Comparison of ENCODE assay signal across 1 cellular context in the genomic region with DNA sequence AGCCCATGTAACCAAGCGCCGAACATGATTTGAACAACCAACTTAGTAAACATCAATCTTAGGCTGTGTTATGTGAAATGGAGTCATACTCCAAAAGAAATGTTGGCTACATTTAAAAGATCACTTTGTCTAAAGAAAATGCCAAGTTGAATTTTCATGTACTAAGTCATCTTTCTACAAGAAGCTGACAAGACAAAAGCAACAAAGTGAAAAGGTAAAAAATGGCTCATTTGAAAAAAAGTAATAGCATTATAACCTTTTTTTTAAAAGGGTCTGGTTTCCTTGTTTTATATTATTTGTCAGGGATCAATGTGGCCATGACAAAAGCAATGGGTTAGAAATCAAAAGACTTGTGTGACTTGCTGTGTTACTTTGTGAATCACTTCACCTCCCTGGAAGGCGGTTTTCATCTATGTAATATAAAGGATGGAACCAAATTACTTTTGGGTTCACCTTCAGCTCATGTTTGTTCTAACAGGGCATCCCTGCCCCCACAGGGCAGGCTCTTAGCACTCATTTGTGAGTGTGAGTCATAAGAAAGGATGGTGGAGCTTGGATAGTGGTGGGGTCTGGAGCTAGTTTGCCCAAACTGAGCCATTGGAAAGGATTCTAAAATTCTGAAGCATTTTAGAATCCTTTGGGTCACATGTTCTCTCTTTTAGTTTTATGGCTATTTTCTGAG.
TF ChIP-seq lines count a peak whose summit lies in the region.

No MANE protein-coding gene starts in this region.

TF ChIP-seq in K562, 482 proteins besides CTCF, POLR2A, EP300 and RAD21 (continued from another document):
- no peak for TF ChIP-seq SOX6 (IDR thresholded peaks at IDR 0.05)
- TF ChIP-seq, protein P1, sequence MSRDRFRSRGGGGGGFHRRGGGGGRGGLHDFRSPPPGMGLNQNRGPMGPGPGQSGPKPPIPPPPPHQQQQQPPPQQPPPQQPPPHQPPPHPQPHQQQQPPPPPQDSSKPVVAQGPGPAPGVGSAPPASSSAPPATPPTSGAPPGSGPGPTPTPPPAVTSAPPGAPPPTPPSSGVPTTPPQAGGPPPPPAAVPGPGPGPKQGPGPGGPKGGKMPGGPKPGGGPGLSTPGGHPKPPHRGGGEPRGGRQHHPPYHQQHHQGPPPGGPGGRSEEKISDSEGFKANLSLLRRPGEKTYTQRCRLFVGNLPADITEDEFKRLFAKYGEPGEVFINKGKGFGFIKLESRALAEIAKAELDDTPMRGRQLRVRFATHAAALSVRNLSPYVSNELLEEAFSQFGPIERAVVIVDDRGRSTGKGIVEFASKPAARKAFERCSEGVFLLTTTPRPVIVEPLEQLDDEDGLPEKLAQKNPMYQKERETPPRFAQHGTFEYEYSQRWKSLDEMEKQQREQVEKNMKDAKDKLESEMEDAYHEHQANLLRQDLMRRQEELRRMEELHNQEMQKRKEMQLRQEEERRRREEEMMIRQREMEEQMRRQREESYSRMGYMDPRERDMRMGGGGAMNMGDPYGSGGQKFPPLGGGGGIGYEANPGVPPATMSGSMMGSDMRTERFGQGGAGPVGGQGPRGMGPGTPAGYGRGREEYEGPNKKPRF (IDR thresholded peaks at IDR 0.05; ENCODE audit: low read depth, low read length), result no peak
- TF ChIP-seq PHF8 (IDR thresholded peaks at IDR 0.05; ENCODE audit: borderline replicate concordance, low read length), result no peak
- no peak for TF ChIP-seq GABPA (tag; conservative IDR thresholded peaks at IDR 0.05; ENCODE audit: low read depth)
- TF ChIP-seq ZNF224 (CRISPR knock-in tag; IDR thresholded peaks at IDR 0.05), result no peak
- TF ChIP-seq ZNF57 (CRISPR knock-in tag; IDR thresholded peaks at IDR 0.05), result no peak
- TF ChIP-seq ZNF121 (CRISPR knock-in tag; conservative IDR thresholded peaks at IDR 0.05), result no peak
- TF ChIP-seq SRF (CRISPR knock-in tag; IDR thresholded peaks at IDR 0.05), result no peak
- no peak for TF ChIP-seq NFRKB (IDR thresholded peaks at IDR 0.05; ENCODE audit: low read depth)
- no peak for TF ChIP-seq KDM2B (CRISPR knock-in tag; IDR thresholded peaks at IDR 0.05)
- no peak for TF ChIP-seq FOXK1 (CRISPR knock-in tag; IDR thresholded peaks at IDR 0.05; ENCODE audit: borderline replicate concordance)
- peak; percentile 58; the same call in 1 of the 2 replicates for TF ChIP-seq JUND (IDR thresholded peaks at IDR 0.05; ENCODE audit: borderline replicate concordance, low read depth, low read length)
- no peak for TF ChIP-seq JUND (tag; IDR thresholded peaks at IDR 0.05; ENCODE audit: borderline replicate concordance, low read depth, low read length)
- TF ChIP-seq WHSC1 (IDR thresholded peaks at IDR 0.05; ENCODE audit: low read length), result no peak
- TF ChIP-seq FOSL1 (tag; conservative IDR thresholded peaks at IDR 0.05), result 0 out of 2 replicates have a peak, but pooled peaks have one; percentile 38
- peak; percentile 25; the same call in 1 of the 2 replicates for TF ChIP-seq JUN (IDR thresholded peaks at IDR 0.05; ENCODE audit: borderline replicate concordance, low read depth, low read length)
- no peak for TF ChIP-seq JUN (CRISPR knock-in tag; IDR thresholded peaks at IDR 0.05; ENCODE audit: borderline replicate concordance)
- TF ChIP-seq TBL1XR1 (IDR thresholded peaks at IDR 0.05; ENCODE audit: low read length in 2 of 2), result no peak
